Comparison of ENCODE assay signal across 33 cellular contexts in genomic region chr20:4352348-4352747, GRCh38.
"Had no signal": no experiment of that assay in that cellular context is flagged by ENCODE, and none has a peak within 500 bp of the region (broad histone marks: within the 10 kb centered on the region; RNA-seq: fewer than 3 reads in every experiment).

No MANE protein-coding gene starts in this region.

- ATAC-seq: activated naive CD4-positive, alpha-beta T cell treated with anti-CD3 and anti-CD28 coated beads, Interleukin-2, amount 50 U/mL, for 72 hours; activated naive CD8-positive, alpha-beta T cell treated with anti-CD3 and anti-CD28 coated beads, Interleukin-2, amount 50 U/mL, for 24 hours; activated T-cell treated with anti-CD3 and anti-CD28 coated beads, Interleukin-2, amount 50 U/mL, for 4 hours; activated T-cell treated with anti-CD3 and anti-CD28 coated beads, Interleukin-2, amount 50 U/mL, for 72 hours; activated T-helper 17 cell treated with anti-CD3 and anti-CD28 coated beads, Interleukin-2, amount 50 U/mL, for 72 hours; body of pancreas had no signal

- H3K4me3 ChIP-seq: adrenal gland, ascending aorta, body of pancreas, breast epithelium, cardiac muscle cell had no signal

- FAIRE-seq: astrocyte, bronchial epithelial cell had no signal

- DNase-seq: activated effector memory CD4-positive, alpha-beta T cell treated with anti-CD3 and anti-CD28 coated beads, Interleukin-2, amount 50 U/mL, for 16 hours; activated effector memory CD4-positive, alpha-beta T cell treated with Interleukin-2 at 50 U/mL for 16 hours; activated gamma-delta T cell; activated gamma-delta T cell treated with Interleukin-2 at 50 U/mL for 16 hours; activated naive CD4-positive, alpha-beta T cell; activated naive CD4-positive, alpha-beta T cell treated with anti-CD3 and anti-CD28 coated beads for 36 hours; activated naive CD4-positive, alpha-beta T cell treated with anti-CD3 and anti-CD28 coated beads, Interleukin-2, amount 10 ng/mL, durations not matched to agents 7 days and 5 days; activated naive CD4-positive, alpha-beta T cell treated with anti-CD3 and anti-CD28 coated beads, Interleukin-2, amount 50 U/mL, for 16 hours; activated naive CD4-positive, alpha-beta T cell treated with Interleukin-2 at 50 U/mL for 16 hours; activated naive CD8-positive, alpha-beta T cell treated with anti-CD3 and anti-CD28 coated beads for 36 hours; activated naive CD8-positive, alpha-beta T cell treated with anti-CD3 and anti-CD28 coated beads, Interleukin-2, amount 10 ng/mL, durations not matched to agents 7 days and 5 days; activated naive CD8-positive, alpha-beta T cell treated with anti-CD3 and anti-CD28 coated beads, Interleukin-2, amount 50 U/mL, for 24 hours; activated T-cell treated with anti-CD3 and anti-CD28 coated beads, Interleukin-2, amount 50 U/mL, for 24 hours; activated T-cell treated with anti-CD3 and anti-CD28 coated beads, Interleukin-2, amount 50 U/mL, for 4 hours; activated T-cell treated with anti-CD3 and anti-CD28 coated beads, Interleukin-2, amount 50 U/mL, for 48 hours; activated T-cell treated with anti-CD3 and anti-CD28 coated beads, Interleukin-2, amount 50 U/mL, for 72 hours; adrenal gland; amniotic stem cell; amygdala; anterior cingulate cortex; aorta; body of pancreas; brain microvascular endothelial cell; caudate nucleus; central memory CD4-positive, alpha-beta T cell; cerebellar nuclear complex had no signal

- H3K4me1 ChIP-seq: adrenal gland, ascending aorta, body of pancreas, breast epithelium had no signal

- H3K27ac ChIP-seq: adrenal gland, ascending aorta, body of pancreas, brain microvascular endothelial cell, breast epithelium, cardiac muscle cell had no signal

- H3K27me3 ChIP-seq: ascending aorta, body of pancreas, brain microvascular endothelial cell, breast epithelium, cardiac muscle cell had no signal

- H3K36me3 ChIP-seq: adrenal gland, ascending aorta, brain microvascular endothelial cell, breast epithelium, cardiac muscle cell had no signal

- H3K9me3 ChIP-seq: adrenal gland had no signal
